In the genomic region with DNA sequence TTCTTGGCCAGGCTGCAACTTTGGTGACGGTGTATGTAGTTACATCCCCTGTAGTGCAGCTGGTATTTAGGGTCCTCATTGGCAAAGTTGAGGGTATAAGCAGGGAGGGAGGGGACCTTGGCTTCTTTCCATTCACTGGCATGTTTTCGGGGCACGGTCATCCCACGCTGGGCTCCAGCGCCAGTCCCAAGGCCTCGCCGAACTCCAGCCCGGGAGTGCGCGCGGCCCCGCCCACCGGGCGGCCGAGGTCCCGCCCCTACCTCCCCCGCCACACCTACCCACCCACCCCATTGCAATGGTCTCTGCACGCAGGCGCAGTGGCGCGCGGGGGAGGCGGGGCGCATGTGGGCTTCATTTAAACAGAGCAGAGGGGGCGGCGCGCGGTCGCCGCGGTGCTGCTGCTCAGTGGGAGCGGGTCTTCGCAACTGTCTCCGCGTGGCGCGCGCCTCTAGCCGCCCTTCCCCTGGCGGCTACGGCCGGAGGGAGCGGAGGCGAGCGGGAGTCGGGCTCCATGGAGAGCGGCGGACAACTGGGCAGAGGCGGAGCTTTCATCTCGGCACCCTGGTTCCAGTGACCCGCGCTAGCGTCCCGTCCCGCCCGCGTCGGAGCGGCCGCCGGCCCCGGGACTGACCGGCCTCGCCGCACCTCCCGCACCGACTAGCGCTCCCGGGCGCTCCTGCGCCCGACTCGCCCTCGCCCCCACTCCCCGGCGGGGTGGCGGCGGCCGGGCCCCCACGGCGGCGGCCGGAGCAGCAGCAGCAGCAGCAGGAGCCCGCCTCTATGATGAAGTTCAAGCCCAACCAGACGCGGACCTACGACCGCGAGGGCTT, we compare ENCODE assay signal across 8 cellular contexts. TPM values are rescaled to one million over a fixed set of nuclear protein-coding genes. Genes with fewer than 3 reads are reported as not detected.
DNase-seq lines count a peak whose midpoint lies in the region; ATAC-seq and TF ChIP-seq lines count a peak whose summit lies in the region.
"Not testable (repeated sequence)": the region's sequence is repeated elsewhere in the genome, so short reads cannot be mapped to it uniquely, and the experiment has no call there.

Gene NUDT4, plus strand, starts transcription at position 383 of the 830 bp plus-strand sequence. Its CDS starts 398 bp downstream, at position 781.

- peak within 1 kb of the TSS; percentile 83 to 94 (median 91) for H3K27ac ChIP-seq in adrenal gland
- H3K27ac ChIP-seq in heart right ventricle = peak within 1 kb of the TSS; percentile 85 to 97 (median 94)
- peak within 1 kb of the TSS; percentile 95 for H3K27ac ChIP-seq in upper lobe of right lung

- peak; percentile 69 for ATAC-seq in HG02884 (IDR thresholded peaks at IDR 0.05; ENCODE audit: unreplicated experiment)
- ATAC-seq in heart right ventricle = peak; percentile 90 to 95 (median 92)
- ATAC-seq in upper lobe of right lung = peak; percentile 95

- WGBS in adrenal gland, 4 donors = 0% methylated on average over 1 to 53 of the region's 89 CpGs
- 0% methylated on average over 49 to 54 of the region's 89 CpGs for WGBS in heart right ventricle, 2 donors

- peaks cover 29 to 53% of the 10 kb centered on the region in 2 donors for H3K4me1 ChIP-seq in adrenal gland (replicated peaks in 1 of 2)
- peaks cover 0 to 70% (median 39%) of the 10 kb centered on the region in 9 donors for H3K4me1 ChIP-seq in heart right ventricle
- H3K4me1 ChIP-seq in upper lobe of right lung = peaks cover 68% of the 10 kb centered on the region

- DNase-seq in GM13977 (ENCODE audit: low spot score) = peak; percentile 97
- DNase-seq in NCI-H1694 (lab: John Stamatoyannopoulos, UW) = peak; percentile 80
- DNase-seq in adrenal gland = peak; percentile 97 to 99 (median 98)
- peak; percentile 97 to 99 for DNase-seq in heart right ventricle
- peak; percentile 98 for DNase-seq in progenitor cell of endocrine pancreas (ENCODE audit: low spot score, unreplicated experiment)
- DNase-seq in upper lobe of right lung = peak; percentile 99

- H3K36me3 ChIP-seq in adrenal gland (replicated peaks in 1 of 2); heart right ventricle; upper lobe of right lung: not testable (repeated sequence)

- not testable (repeated sequence) for TF ChIP-seq CTCF in GM13977 (IDR thresholded peaks at IDR 0.05; ENCODE audit: extremely low read depth, insufficient read depth, missing control alignments); heart right ventricle (IDR thresholded peaks at IDR 0.05); upper lobe of right lung (IDR thresholded peaks at IDR 0.05)
- peak in 1 of 6 experiments; percentile 4 for TF ChIP-seq CTCF in adrenal gland (IDR thresholded peaks at IDR 0.05)
- TF ChIP-seq CTCF in progenitor cell of endocrine pancreas (IDR thresholded peaks at IDR 0.05; ENCODE audit: unreplicated experiment) = peak; percentile 9

- peaks cover 44% of the 10 kb centered on the region for H3K4me1 Mint-ChIP-seq in progenitor cell of endocrine pancreas (ENCODE audit: low read depth)

- H3K4me3 Mint-ChIP-seq in progenitor cell of endocrine pancreas (ENCODE audit: low read depth) = peak within 1 kb of the TSS; percentile 100

- peak within 1 kb of the TSS; percentile 31 to 97 (median 66) for H3K4me3 ChIP-seq in adrenal gland
- H3K4me3 ChIP-seq in heart right ventricle = peak within 1 kb of the TSS; percentile 77 to 93 (median 84)
- peak within 1 kb of the TSS; percentile 96 for H3K4me3 ChIP-seq in upper lobe of right lung

- not testable (repeated sequence) for H3K9me3 Mint-ChIP-seq in progenitor cell of endocrine pancreas (ENCODE audit: low read depth)

- H3K27ac Mint-ChIP-seq in progenitor cell of endocrine pancreas = peak within 1 kb of the TSS; percentile 98

- in situ Hi-C loops in GM13977 (cut with MboI; ENCODE audit: low pct_unique_long_range_greater_than_20kb, low sequenced_read_pairs, unreplicated experiment) = not testable (repeated sequence)

- H3K9me3 ChIP-seq in adrenal gland (replicated peaks in 1 of 3); heart right ventricle; upper lobe of right lung: not testable (repeated sequence)

- not testable (repeated sequence) for H3K27me3 Mint-ChIP-seq in progenitor cell of endocrine pancreas

- H3K27me3 ChIP-seq in adrenal gland, heart right ventricle, upper lobe of right lung: not testable (repeated sequence)

- intact Hi-C loops in T-helper 1 cell treated with Interleukin-12 subunit alpha and Interleukin-12 subunit beta and Interleukin-4 antibody, amounts not matched to agents 30 ng/mL and 1 ng/mL, for 36 hours (cut with micrococcal nuclease) = loop anchor here (1.0 to 10.0 kb wide), 16 partner anchors 19 to 1839 kb away; partner anchors contain the start of genes CEP83, CRADD, EEA1 and FGD6
- intact Hi-C loops in adrenal gland (cut with DNase I); upper lobe of right lung (cut with DNase I): not testable (repeated sequence)
- intact Hi-C loops in heart right ventricle (cut with DNase I) = loop anchor here in 5 of 10 donors (2.0 to 10.0 kb wide), 10 partner anchors 73 to 253 kb away; no protein-coding TSS in a partner anchor

- TF ChIP-seq POLR2A in adrenal gland (IDR thresholded peaks at IDR 0.05) = peak; percentile 79 to 94

- H3K36me3 Mint-ChIP-seq in progenitor cell of endocrine pancreas (ENCODE audit: insufficient read depth) = not testable (repeated sequence)

RNA-seq across cellular contexts. Expression of gene NUDT4, which starts in this region (rescaled TPM):
- total RNA-seq in T-helper 1 cell treated with Interleukin-12 subunit alpha and Interleukin-12 subunit beta and Interleukin-4 antibody, amounts not matched to agents 30 ng/mL and 1 ng/mL, for 36 hours = 41.0 and 45.3 TPM in 2 replicates
- total RNA-seq in adrenal gland (100 to 1,000 TPM in 7 of 8 donors, 10 to 100 TPM in 1; 71.1 to 195 (median 153) TPM), heart right ventricle (100 to 1,000 TPM; 171 to 663 (median 245) TPM), progenitor cell of endocrine pancreas (66.3 and 68.8 TPM in 2 replicates), upper lobe of right lung (52.2 TPM)
- polyA plus RNA-seq in adrenal gland (100 to 1,000 TPM in 1 of 3 donors, 10 to 100 TPM in 2; 23.0 to 175 (median 29.6) TPM), heart right ventricle (100 to 1,000 TPM in 1 of 2 donors, 10 to 100 TPM in 1; 61.1 to 128 TPM)

Comparison
In these comparisons a context has a peak if more than half of its experiments do, and no peak if none do; other contexts are left out.
1. Peak in every context shown above with its lines: DNase-seq, ATAC-seq, H3K4me3 ChIP-seq and H3K27ac ChIP-seq.